In genomic region chr10:101031128-101031795, GRCh38 we compare ENCODE assay signal across 8 cellular contexts. TPM values are rescaled to one million over a fixed set of nuclear protein-coding genes. Genes with fewer than 3 reads are reported as not detected.
DNase-seq lines count a peak whose midpoint lies in the region; ATAC-seq and TF ChIP-seq lines count a peak whose summit lies in the region.

Gene PDZD7, minus strand, starts transcription at chr10:101031129. Its CDS starts 910 bp downstream, at chr10:101030219.
Gene SFXN3, plus strand, starts transcription at chr10:101031234. Its CDS starts 3,461 bp downstream, at chr10:101034695.

- CTCF ChIA-PET in activated CD4-positive, alpha-beta T cell treated with anti-CD3 and anti-CD28 coated beads, Interleukin-2, amount 10 ng/mL, durations not matched to agents 7 days and 5 days (lab: Charles Lee), result interaction anchor here (0.7 to 8.0 kb wide), 12 partner anchors 8 to 468 kb away, joined by 3 to 104 read pairs (median 5); partner anchors contain the start of gene KAZALD1

- DNase-seq in AG10803 (ENCODE audit: low read depth) (peak; percentile 96), GM19238 (ENCODE audit: insufficient read length, low spot score) (peak; percentile 96), NCI-H510A treated with DMSO at 0.1 percent for 48 hours (lab: John Stamatoyannopoulos, UW) (peak; percentile 92), colonic mucosa (peak; percentile 99), left lobe of liver (ENCODE audit: low spot score) (peak; percentile 98)
- DNase-seq in activated CD4-positive, alpha-beta T cell treated with anti-CD3 and anti-CD28 coated beads, Interleukin-2, amount 10 ng/mL, durations not matched to agents 7 days and 5 days, result peak; percentile 96
- DNase-seq in stimulated activated CD4-positive, alpha-beta T cell treated with anti-CD3 and anti-CD28 coated beads, Interleukin-2, amount 100 ng/mL, for 24 hours, result peak; percentile 97 to 98

- peaks cover 9% of the 10 kb centered on the region for H3K36me3 Mint-ChIP-seq in activated CD4-positive, alpha-beta T cell treated with anti-CD3 and anti-CD28 coated beads, Interleukin-2, amount 10 ng/mL, durations not matched to agents 7 days and 5 days (ENCODE audit: low read depth)

- H3K4me3 Mint-ChIP-seq in activated CD4-positive, alpha-beta T cell treated with anti-CD3 and anti-CD28 coated beads, Interleukin-2, amount 10 ng/mL, durations not matched to agents 7 days and 5 days, result peak within 1 kb of the TSS; percentile 76

- TF ChIP-seq CTCF in AG10803 (conservative IDR thresholded peaks at IDR 0.05; ENCODE audit: low read length), result no peak
- no peak for TF ChIP-seq CTCF in colonic mucosa (IDR thresholded peaks at IDR 0.05)

- H3K9me3 ChIP-seq in colonic mucosa, result no peaks in the 10 kb centered on the region

- no peaks in the 10 kb centered on the region for H3K27me3 ChIP-seq in colonic mucosa

- H3K27ac ChIP-seq in colonic mucosa, result peak within 1 kb of the TSS; percentile 90

- intact Hi-C loops in colonic mucosa (cut with DNase I), result no loop called here

- H3K9ac ChIP-seq in colonic mucosa (ENCODE audit: low read depth in 2 of 2, low read length in 2 of 2), result peak within 1 kb of the TSS; percentile 85 to 90

- peak within 1 kb of the TSS; percentile 88 for H3K27ac Mint-ChIP-seq in activated CD4-positive, alpha-beta T cell treated with anti-CD3 and anti-CD28 coated beads, Interleukin-2, amount 10 ng/mL, durations not matched to agents 7 days and 5 days

- POLR2A ChIA-PET in activated CD4-positive, alpha-beta T cell treated with anti-CD3 and anti-CD28 coated beads, Interleukin-2, amount 10 ng/mL, durations not matched to agents 7 days and 5 days (lab: Charles Lee), result interaction anchor here (0.5 kb wide), 1 partner anchor 49 kb away, joined by 3 read pairs; no protein-coding TSS in a partner anchor

- peaks cover 8% of the 10 kb centered on the region for H3K4me1 ChIP-seq in colonic mucosa

- H3K4me1 Mint-ChIP-seq in activated CD4-positive, alpha-beta T cell treated with anti-CD3 and anti-CD28 coated beads, Interleukin-2, amount 10 ng/mL, durations not matched to agents 7 days and 5 days, result peaks cover 17% of the 10 kb centered on the region

- ATAC-seq in HG03378 (IDR thresholded peaks at IDR 0.05; ENCODE audit: unreplicated experiment) (peak; percentile 70), left lobe of liver (peak; percentile 95)

- H3K4me3 ChIP-seq in AG10803 (ENCODE audit: low read length), result peak within 1 kb of the TSS; percentile 98
- peak within 1 kb of the TSS; percentile 76 for H3K4me3 ChIP-seq in colonic mucosa

- no peaks in the 10 kb centered on the region for H3K36me3 ChIP-seq in colonic mucosa

- peaks cover 12% of the 10 kb centered on the region for H3K27me3 Mint-ChIP-seq in activated CD4-positive, alpha-beta T cell treated with anti-CD3 and anti-CD28 coated beads, Interleukin-2, amount 10 ng/mL, durations not matched to agents 7 days and 5 days

- H3K9me3 Mint-ChIP-seq in activated CD4-positive, alpha-beta T cell treated with anti-CD3 and anti-CD28 coated beads, Interleukin-2, amount 10 ng/mL, durations not matched to agents 7 days and 5 days, result no peaks in the 10 kb centered on the region

RNA-seq across cellular contexts. Expression of gene PDZD7, which starts in this region (rescaled TPM):
- under 1 TPM; 0.65 to 0.74 TPM for total RNA-seq in activated CD4-positive, alpha-beta T cell treated with anti-CD3 and anti-CD28 coated beads, Interleukin-2, amount 10 ng/mL, durations not matched to agents 7 days and 5 days
- total RNA-seq in colonic mucosa (under 1 TPM; 0.19 to 0.42 TPM), left lobe of liver (0.13 TPM)

RNA-seq across cellular contexts. Expression of gene SFXN3, which starts in this region (rescaled TPM):
- total RNA-seq in activated CD4-positive, alpha-beta T cell treated with anti-CD3 and anti-CD28 coated beads, Interleukin-2, amount 10 ng/mL, durations not matched to agents 7 days and 5 days, result 10 to 100 TPM; 39.5 to 43.5 TPM
- total RNA-seq in colonic mucosa (10 to 100 TPM in 1 of 2 donors, 1 to 10 TPM in 1; 8.8 to 18.1 TPM), left lobe of liver (5.2 TPM)

Comparison
In these comparisons a context has a peak if more than half of its experiments do, and no peak if none do; other contexts are left out.
1. Peak in every context shown above with its lines: DNase-seq, ATAC-seq, H3K4me3 ChIP-seq and H3K27ac ChIP-seq.